8 cellular contexts compared by ENCODE assay signal in the genomic region with DNA sequence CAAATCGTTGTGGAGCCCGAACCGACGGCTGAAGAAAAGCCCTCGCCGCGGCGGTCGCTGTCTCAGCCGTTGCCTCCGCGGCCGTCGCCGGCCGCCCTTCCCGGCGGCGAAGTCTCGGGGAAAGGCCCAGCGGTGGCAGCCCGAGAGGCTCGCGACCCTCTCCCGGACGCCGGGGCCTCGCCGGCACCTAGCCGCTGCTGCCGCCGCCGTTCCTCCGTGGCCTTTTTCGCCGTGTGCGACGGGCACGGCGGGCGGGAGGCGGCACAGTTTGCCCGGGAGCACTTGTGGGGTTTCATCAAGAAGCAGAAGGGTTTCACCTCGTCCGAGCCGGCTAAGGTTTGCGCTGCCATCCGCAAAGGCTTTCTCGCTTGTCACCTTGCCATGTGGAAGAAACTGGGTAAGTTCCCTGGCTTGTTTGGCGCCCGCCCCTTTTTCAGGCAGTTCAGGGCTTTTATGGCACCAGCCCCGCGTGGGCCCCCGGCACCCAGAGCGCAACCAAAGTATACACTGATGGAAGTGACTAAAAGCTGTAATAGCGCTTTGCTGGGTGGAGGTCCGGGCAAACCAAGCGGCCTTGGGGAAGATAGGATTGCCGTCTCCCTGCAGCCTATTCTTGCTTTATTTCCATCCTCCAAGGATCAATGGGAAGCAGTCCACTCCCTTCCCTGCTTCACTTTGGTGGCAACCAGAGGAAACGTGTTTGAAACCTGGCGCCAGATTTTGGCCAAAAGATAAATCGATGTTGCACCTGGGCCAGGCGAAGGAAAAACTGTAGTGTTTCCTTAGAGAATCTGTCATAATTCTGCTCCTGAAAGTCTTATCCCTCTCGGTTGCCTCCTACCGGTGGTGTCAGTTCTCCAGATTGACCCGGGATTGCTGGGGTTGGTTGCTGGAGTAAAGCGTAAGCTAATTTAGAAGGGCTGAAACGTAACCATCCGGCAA.
DNase-seq lines count a peak whose midpoint lies in the region; ATAC-seq and TF ChIP-seq lines count a peak whose summit lies in the region.

No MANE protein-coding gene starts in this region.

- H3K4me3 ChIP-seq in astrocyte of the cerebellum (ENCODE audit: low read depth, low read length) (peak overlapping the region; percentile 91), retinal pigment epithelial cell (ENCODE audit: low read length) (peak overlapping the region; percentile 87)

- ATAC-seq in HG02798 (IDR thresholded peaks at IDR 0.05; ENCODE audit: poor library complexity, unreplicated experiment), result peak; percentile 19

- in situ Hi-C loops in astrocyte of the cerebellum (cut with HindIII; ENCODE audit: low sequenced_read_pairs), result no loop called here

- TF ChIP-seq CTCF in GM10266 (IDR thresholded peaks at IDR 0.05; ENCODE audit: control insufficient read depth, insufficient read depth, low read depth, missing control alignments) (peak; percentile 60), astrocyte of the cerebellum (IDR thresholded peaks at IDR 0.05; ENCODE audit: low read depth, low read length, missing control alignments) (peak; percentile 89), retinal pigment epithelial cell (conservative IDR thresholded peaks at IDR 0.05; ENCODE audit: low read depth, low read length) (peak; percentile 86)

- DNase-seq in GM10266 (ENCODE audit: extremely low spot score) (peak; percentile 68), NCI-H146 treated with DMSO at 0.1 percent for 48 hours (lab: John Stamatoyannopoulos, UW; ENCODE audit: unreplicated experiment) (peak; percentile 43), T-helper 9 cell (peak; percentile 52), astrocyte of the cerebellum (ENCODE audit: low read depth) (peak; percentile 75), hippocampal formation (lab: John Stamatoyannopoulos, UW) (peak; percentile 67 to 86), retinal pigment epithelial cell (ENCODE audit: low read depth) (peak; percentile 59), OCI-M2 (lab: John Stamatoyannopoulos, UW; ENCODE audit: unreplicated experiment) (no peak)
